16 cellular contexts compared by ENCODE assay signal in genomic region chr2:191292869-191293268, GRCh38. TPM values are rescaled to one million over a fixed set of nuclear protein-coding genes. Genes with fewer than 3 reads are reported as not detected.
DNase-seq lines count a peak whose midpoint lies in the region; ATAC-seq and TF ChIP-seq lines count a peak whose summit lies in the region.
"Had no signal": no experiment of that assay in that cellular context is flagged by ENCODE, and none has a peak within 500 bp of the region (broad histone marks: within the 10 kb centered on the region; RNA-seq: fewer than 3 reads in every experiment).

No MANE protein-coding gene starts in this region.

- H2BK5ac ChIP-seq in mesenchymal stem cell (ENCODE audit: low read depth, low read length, poor library complexity, severe bottlenecking) (no peak overlapping the region), trophoblast cell (ENCODE audit: low read depth, low read length, poor library complexity) (no peak overlapping the region)

- H4K12ac ChIP-seq in trophoblast cell (ENCODE audit: low read depth, low read length) = no peak overlapping the region

- H2BK15ac ChIP-seq in mesenchymal stem cell (ENCODE audit: low read depth, poor library complexity, severe bottlenecking) = no peak overlapping the region

- H3K9me3 Mint-ChIP-seq in HFFc6 (no peaks in the 10 kb centered on the region), endodermal cell (no peaks in the 10 kb centered on the region)
- H3K9me3 Mint-ChIP-seq: CD14-positive monocyte had no signal

- H3K23ac ChIP-seq in mesenchymal stem cell (ENCODE audit: low read length in 2 of 2) (no peak overlapping the region), trophoblast cell (ENCODE audit: low read length) (no peak overlapping the region)

- H3K18ac ChIP-seq in mesenchymal stem cell (ENCODE audit: low read depth in 1 of 2, low read length in 2 of 2) = peak overlapping the region in 1 of 2 experiments; percentile 59
- H3K18ac ChIP-seq in trophoblast cell (ENCODE audit: low read length) = peak overlapping the region; percentile 82

- no peaks in the 10 kb centered on the region for H3K27me3 ChIP-seq in endodermal cell (ENCODE audit: control insufficient read depth, insufficient read depth, low read length, poor library complexity, severe bottlenecking)
- H3K27me3 ChIP-seq in mesenchymal stem cell (ENCODE audit: control insufficient read depth in 1 of 2, insufficient read depth in 1 of 2, low read length in 2 of 2) = no peaks in the 10 kb centered on the region
- H3K27me3 ChIP-seq in trophoblast cell (ENCODE audit: insufficient read depth, low read length) = no peaks in the 10 kb centered on the region
- H3K27me3 ChIP-seq: BLaER1 had no signal

- no peak overlapping the region for H2AK5ac ChIP-seq in mesenchymal stem cell (ENCODE audit: low read length, severe bottlenecking)
- H2AK5ac ChIP-seq in trophoblast cell (ENCODE audit: low read length) = no peak overlapping the region

- H3K9me3 ChIP-seq in endodermal cell (ENCODE audit: control insufficient read depth, low read length) (no peaks in the 10 kb centered on the region), mesenchymal stem cell (ENCODE audit: control insufficient read depth, low read length) (no peaks in the 10 kb centered on the region), trophoblast cell (ENCODE audit: insufficient read depth, low read depth, low read length) (no peaks in the 10 kb centered on the region)
- H3K9me3 ChIP-seq: BLaER1 had no signal

- peaks cover 5% of the 10 kb centered on the region for H3K79me2 ChIP-seq in trophoblast cell (ENCODE audit: control insufficient read depth, insufficient read depth, low read length, poor library complexity)

- H3K9ac ChIP-seq in endodermal cell (ENCODE audit: extremely low read depth, low read length, poor library complexity, severe bottlenecking) (no peak overlapping the region), mesenchymal stem cell (ENCODE audit: low read length) (no peak overlapping the region), trophoblast cell (ENCODE audit: low read length) (no peak overlapping the region)
- H3K9ac ChIP-seq: BLaER1, GM23248 had no signal

- peaks cover 95% of the 10 kb centered on the region for H3K4me1 Mint-ChIP-seq in HFFc6 (ENCODE audit: low read depth)
- H3K4me1 Mint-ChIP-seq in endodermal cell = peaks cover 58% of the 10 kb centered on the region
- H3K4me1 Mint-ChIP-seq: CD14-positive monocyte; CD4-positive, alpha-beta memory T cell had no signal

- H3K4ac ChIP-seq in mesenchymal stem cell (ENCODE audit: low read depth in 1 of 2, low read length in 2 of 2) (no peak overlapping the region), trophoblast cell (ENCODE audit: low read depth, low read length) (no peak overlapping the region)

- H2BK120ac ChIP-seq in mesenchymal stem cell (ENCODE audit: low read depth, low read length) = no peak overlapping the region
- H2BK120ac ChIP-seq in trophoblast cell (ENCODE audit: insufficient read depth, low read length, poor library complexity) = no peak overlapping the region

- H3K4me3 Mint-ChIP-seq in HFFc6 (no peak overlapping the region), endodermal cell (no peak overlapping the region)
- H3K4me3 Mint-ChIP-seq: CD14-positive monocyte; CD4-positive, alpha-beta memory T cell had no signal

- H4K8ac ChIP-seq in mesenchymal stem cell (ENCODE audit: low read length) = peak overlapping the region; percentile 40
- H4K8ac ChIP-seq in trophoblast cell (ENCODE audit: low read depth, low read length) = no peak overlapping the region

- H2AFZ ChIP-seq in mesenchymal stem cell (ENCODE audit: low read depth, low read length) (no peak overlapping the region), trophoblast cell (ENCODE audit: insufficient read depth, low read length, poor library complexity) (no peak overlapping the region)
- H2AFZ ChIP-seq: GM23248 had no signal

- peak overlapping the region; percentile 64 for H3K27ac Mint-ChIP-seq in HFFc6
- peak overlapping the region; percentile 71 for H3K27ac Mint-ChIP-seq in endodermal cell
- H3K27ac Mint-ChIP-seq: CD14-positive monocyte; CD4-positive, alpha-beta memory T cell had no signal

- DNase-seq in HFFc6 (no peak), endodermal cell (no peak), mesenchymal stem cell (no peak), trophoblast cell (no peak), NCI-H82 treated with DMSO at 0.1 percent for 48 hours (lab: John Stamatoyannopoulos, UW; ENCODE audit: unreplicated experiment) (no peak), glomerular visceral epithelial cell (ENCODE audit: extremely low spot score) (no peak)
- DNase-seq: 8988T; CD4-positive, alpha-beta memory T cell; DND-41; EL; GM23248; HCEC 1CT had no signal

- H3K4me3 ChIP-seq in endodermal cell (ENCODE audit: low read length) = peak overlapping the region; percentile 51
- H3K4me3 ChIP-seq in mesenchymal stem cell (ENCODE audit: insufficient read depth in 1 of 2, low read depth in 1 of 2, low read length in 2 of 2) = no peak overlapping the region
- no peak overlapping the region for H3K4me3 ChIP-seq in trophoblast cell (ENCODE audit: low read depth, low read length)
- H3K4me3 ChIP-seq: BLaER1, GM23248 had no signal

- ATAC-seq in GM18502 (IDR thresholded peaks at IDR 0.05; ENCODE audit: poor library complexity, unreplicated experiment) = no peak

- H3K14ac ChIP-seq in mesenchymal stem cell (ENCODE audit: low read length in 2 of 2) (no peak overlapping the region), trophoblast cell (ENCODE audit: low read length) (no peak overlapping the region)

- H3K36me3 Mint-ChIP-seq in HFFc6 (ENCODE audit: low read depth) = peaks cover 43% of the 10 kb centered on the region
- H3K36me3 Mint-ChIP-seq in endodermal cell (ENCODE audit: low read depth) = peaks cover 16% of the 10 kb centered on the region
- H3K36me3 Mint-ChIP-seq: CD14-positive monocyte; CD4-positive, alpha-beta memory T cell had no signal

- H3K4me1 ChIP-seq in endodermal cell (ENCODE audit: control insufficient read depth, insufficient read depth, low read length) (peaks cover 38% of the 10 kb centered on the region), mesenchymal stem cell (ENCODE audit: control insufficient read depth, insufficient read depth, low read depth, low read length) (peaks cover 3% of the 10 kb centered on the region), trophoblast cell (ENCODE audit: control insufficient read depth in 1 of 2, insufficient read depth in 2 of 2, low read length in 2 of 2) (peaks cover 3 to 7% of the 10 kb centered on the region in 2 experiments)
- H3K4me1 ChIP-seq: BLaER1 had no signal

- H3K79me1 ChIP-seq in mesenchymal stem cell (replicated peaks; ENCODE audit: low read length, poor library complexity, severe bottlenecking) (peaks cover 19% of the 10 kb centered on the region), trophoblast cell (ENCODE audit: low read length) (no peaks in the 10 kb centered on the region)

- no peak overlapping the region for H4K91ac ChIP-seq in mesenchymal stem cell (ENCODE audit: low read length)
- no peak overlapping the region for H4K91ac ChIP-seq in trophoblast cell (ENCODE audit: low read depth, low read length)

- TF ChIP-seq CTCF in HFFc6 (IDR thresholded peaks at IDR 0.05) (no peak), endodermal cell (conservative IDR thresholded peaks at IDR 0.05) (no peak)

- H3K36me3 ChIP-seq in endodermal cell (ENCODE audit: control insufficient read depth, insufficient read depth, low read length) (peaks cover 43% of the 10 kb centered on the region), mesenchymal stem cell (ENCODE audit: control insufficient read depth in 1 of 2, insufficient read depth in 2 of 2, low read depth in 1 of 2, low read length in 2 of 2) (peaks cover 0 to 90% of the 10 kb centered on the region in 2 experiments), trophoblast cell (ENCODE audit: control insufficient read depth in 1 of 2, insufficient read depth in 2 of 2, low read length in 2 of 2) (peaks cover 0 to 3% of the 10 kb centered on the region in 2 experiments)

- H3K4me2 ChIP-seq in mesenchymal stem cell (ENCODE audit: low read length, poor library complexity, severe bottlenecking) (no peak overlapping the region), trophoblast cell (ENCODE audit: low read length) (no peak overlapping the region)
- H3K4me2 ChIP-seq: BLaER1 had no signal

- H3K27ac ChIP-seq in endodermal cell (ENCODE audit: low read depth, low read length) = no peak overlapping the region
- H3K27ac ChIP-seq in mesenchymal stem cell (ENCODE audit: low read length, poor library complexity, severe bottlenecking) = no peak overlapping the region
- no peak overlapping the region for H3K27ac ChIP-seq in trophoblast cell (ENCODE audit: low read depth, low read length)
- H3K27ac ChIP-seq: BLaER1, GM23248 had no signal

- H3K27me3 Mint-ChIP-seq in HFFc6 (ENCODE audit: insufficient read depth) (no peaks in the 10 kb centered on the region; the same call in none of the 2 replicates), endodermal cell (ENCODE audit: insufficient read depth) (no peaks in the 10 kb centered on the region)

- H2BK12ac ChIP-seq in mesenchymal stem cell (ENCODE audit: low read length in 2 of 2) (peak overlapping the region in 1 of 2 experiments; percentile 42), trophoblast cell (ENCODE audit: low read length) (no peak overlapping the region)

RNA-seq across cellular contexts. Expression of gene MYO1B, which starts 47.7 kb away (rescaled TPM):
- total RNA-seq in HFFc6 (2021; fragmentation: NEBNext Ultra II Directional; extraction: Animal tissue kit (Norgen Biotek cat#: 25700)) = 100 to 1,000 TPM; 214 to 254 (median 236) TPM
- 100 to 1,000 TPM; 145 to 154 TPM for total RNA-seq in endodermal cell
- polyA plus RNA-seq in endodermal cell (2013, experiment 1 of 2) = 55.7 TPM
- 56.3 TPM for polyA plus RNA-seq in endodermal cell (2013, experiment 2 of 2)
- polyA plus RNA-seq in mesenchymal stem cell (2013, experiment 1 of 2) = 35.3 TPM
- polyA plus RNA-seq in mesenchymal stem cell (2013, experiment 2 of 2) = 35.3 TPM
- polyA plus RNA-seq in trophoblast cell (2013) = 40.2 and 40.9 TPM in 2 replicates
- total RNA-seq: G401 had no signal
- polyA plus RNA-seq: CD14-positive monocyte had no signal
